ENCODE assay signal across 26 cellular contexts in genomic region chr2:177588671-177589070, GRCh38.
"Had no signal": no experiment of that assay in that cellular context is flagged by ENCODE, and none has a peak within 500 bp of the region (broad histone marks: within the 10 kb centered on the region; RNA-seq: fewer than 3 reads in every experiment).

No MANE protein-coding gene starts in this region.

- H3K9ac ChIP-seq: SK-N-SH had no signal

- H3K4me1 ChIP-seq: ascending aorta, SJCRH30 had no signal

- H3K9me3 ChIP-seq: ascending aorta, MG63, SJCRH30, SK-N-SH had no signal

- DNase-seq: activated CD4-positive, alpha-beta T cell treated with anti-CD3 and anti-CD28 coated beads for 36 hours; activated CD4-positive, alpha-beta T cell treated with anti-CD3 and anti-CD28 coated beads, Interleukin-2, amount 10 ng/mL, durations not matched to agents 7 days and 5 days; activated CD4-positive, alpha-beta T cell treated with anti-CD3 and anti-CD28 coated beads, Interleukin-2, amount 50 U/mL, for 48 hours; activated CD8-positive, alpha-beta T cell treated with anti-CD3 and anti-CD28 coated beads, Interleukin-2, amount 10 ng/mL, durations not matched to agents 7 days and 5 days; activated gamma-delta T cell; activated naive CD4-positive, alpha-beta T cell treated with Interleukin-2 at 50 U/mL for 16 hours; activated naive CD8-positive, alpha-beta T cell treated with anti-CD3 and anti-CD28 coated beads, Interleukin-2, amount 10 ng/mL, durations not matched to agents 7 days and 5 days; activated T-cell treated with anti-CD3 and anti-CD28 coated beads, Interleukin-2, amount 50 U/mL, for 24 hours; amygdala; Kasumi-1; KG1; MG63; NCI-H1048; NCI-H1105 treated with DMSO at 0.1 percent for 48 hours; NCI-H1436; NCI-H1694; NCI-H1930; NCI-H2081 treated with DMSO at 0.1 percent for 48 hours; NCI-H226; NCI-H524 treated with DMSO at 0.1 percent for 48 hours; OCI-M1; Right ventricle myocardium superior; SJCRH30; SK-N-SH had no signal

- H3K4me2 ChIP-seq: SK-N-SH had no signal

- H3K27me3 ChIP-seq: ascending aorta, cardiac muscle cell, MG63, SJCRH30 had no signal

- H3K4me3 ChIP-seq: ascending aorta, cardiac muscle cell, MG63, SJCRH30 had no signal

- H3K36me3 ChIP-seq: ascending aorta, cardiac muscle cell, MG63, SJCRH30 had no signal

- H3K27ac ChIP-seq: ascending aorta, cardiac muscle cell, SJCRH30 had no signal
